Comparison of ENCODE assay signal across 16 cellular contexts in genomic region chr14:38567728-38568127, GRCh38.
DNase-seq lines count a peak whose midpoint lies in the region; ATAC-seq and TF ChIP-seq lines count a peak whose summit lies in the region.
"Had no signal": no experiment of that assay in that cellular context is flagged by ENCODE, and none has a peak within 500 bp of the region (broad histone marks: within the 10 kb centered on the region; RNA-seq: fewer than 3 reads in every experiment).

No MANE protein-coding gene starts in this region.

- no peaks in the 10 kb centered on the region for H4K20me1 ChIP-seq in BLaER1 treated with 17β-estradiol and CSF1 and Interleukin-3, amounts not matched to agents 10 nM and 100 nM
- H4K20me1 ChIP-seq in osteoblast (ENCODE audit: insufficient read depth, low read length) = no peaks in the 10 kb centered on the region

- peak; percentile 54 for ATAC-seq in omental fat pad (ENCODE audit: low FRiP score)
- ATAC-seq in GM18505 (IDR thresholded peaks at IDR 0.05; ENCODE audit: unreplicated experiment) = no peak
- ATAC-seq: HCT116 had no signal

- H2AFZ ChIP-seq in osteoblast (ENCODE audit: low read length) = no peak overlapping the region

- no peak for TF ChIP-seq CTCF in omental fat pad (IDR thresholded peaks at IDR 0.05)
- TF ChIP-seq CTCF in osteoblast (IDR thresholded peaks at IDR 0.05; ENCODE audit: extremely low read depth, low read depth, low read length) = no peak

- no peak overlapping the region for H3K4me3 ChIP-seq in BLaER1 treated with 17β-estradiol and CSF1 and Interleukin-3, amounts not matched to agents 10 nM and 100 nM
- H3K4me3 ChIP-seq in osteoblast (ENCODE audit: insufficient read depth, low read length) = no peak overlapping the region

- H3K4me2 ChIP-seq in BLaER1 treated with 17β-estradiol and CSF1 and Interleukin-3, amounts not matched to agents 10 nM and 100 nM = peak overlapping the region in 7 of 11 experiments; percentile 6 to 77 (median 18); a peak in 7 of 22 replicates
- no peak overlapping the region for H3K4me2 ChIP-seq in osteoblast (ENCODE audit: insufficient read depth, low read length)

- H3K79me2 ChIP-seq in osteoblast (ENCODE audit: insufficient read depth, low read length) = no peaks in the 10 kb centered on the region

- TF ChIP-seq POLR2A in GM18505 (IDR thresholded peaks at IDR 0.05; ENCODE audit: borderline replicate concordance, extremely low read depth, insufficient read depth, insufficient read length) = no peak

- DNase-seq in NCI-H446 treated with DMSO at 0.1 percent for 48 hours (lab: John Stamatoyannopoulos, UW) (peak; percentile 44), amniotic epithelial cell (ENCODE audit: low read depth) (peak; percentile 3), omental fat pad (ENCODE audit: low spot score) (no peak), SKM-1 (lab: John Stamatoyannopoulos, UW; ENCODE audit: unreplicated experiment) (no peak), NCI-H1105 (lab: John Stamatoyannopoulos, UW) (no peak), osteoblast (ENCODE audit: insufficient read length, low spot score, missing footprints) (no peak)
- DNase-seq: BE2C; CD4-positive, alpha-beta memory T cell; DMS79 treated with DMSO at 0.1 percent for 48 hours; GF-D8; GOT3; H7; KBM-7 had no signal

- peaks cover 0 to 45% (median 20%) of the 10 kb centered on the region in 11 experiments; a peak in 19 of 22 replicates for H3K9me3 ChIP-seq in BLaER1 treated with 17β-estradiol and CSF1 and Interleukin-3, amounts not matched to agents 10 nM and 100 nM (replicated peaks in 1 of 11)
- peaks cover 3% of the 10 kb centered on the region for H3K9me3 ChIP-seq in osteoblast (ENCODE audit: low read depth, low read length)
- H3K9me3 ChIP-seq: BE2C had no signal

- H3K36me3 ChIP-seq in BLaER1 treated with 17β-estradiol and CSF1 and Interleukin-3, amounts not matched to agents 10 nM and 100 nM = peaks cover 0 to 4% (median 0%) of the 10 kb centered on the region in 11 experiments; a peak in 1 of 22 replicates
- no peaks in the 10 kb centered on the region for H3K36me3 ChIP-seq in osteoblast (ENCODE audit: insufficient read depth, low read length)
- H3K36me3 ChIP-seq: BE2C had no signal

- H3K27me3 ChIP-seq in BLaER1 treated with 17β-estradiol and CSF1 and Interleukin-3, amounts not matched to agents 10 nM and 100 nM = no peaks in the 10 kb centered on the region
- no peaks in the 10 kb centered on the region for H3K27me3 ChIP-seq in osteoblast (ENCODE audit: insufficient read depth, low read length)
- H3K27me3 ChIP-seq: BE2C had no signal

- H3K9ac ChIP-seq in BLaER1 treated with 17β-estradiol and CSF1 and Interleukin-3, amounts not matched to agents 10 nM and 100 nM = no peak overlapping the region

- H3K27ac ChIP-seq in BLaER1 treated with 17β-estradiol and CSF1 and Interleukin-3, amounts not matched to agents 10 nM and 100 nM = peak overlapping the region in 2 of 11 experiments; percentile 16 to 50; a peak in 2 of 22 replicates
- no peak overlapping the region for H3K27ac ChIP-seq in osteoblast (ENCODE audit: low read depth, low read length)

- peaks cover 0 to 19% (median 11%) of the 10 kb centered on the region in 10 experiments; a peak in 14 of 20 replicates for H3K4me1 ChIP-seq in BLaER1 treated with 17β-estradiol and CSF1 and Interleukin-3, amounts not matched to agents 10 nM and 100 nM
- no peaks in the 10 kb centered on the region for H3K4me1 ChIP-seq in osteoblast (ENCODE audit: insufficient read depth, low read length)
- H3K4me1 ChIP-seq: BE2C had no signal

Comparison
In these comparisons a context has a peak if more than half of its experiments do, and no peak if none do; other contexts are left out.
1. DNase-seq: peak in NCI-H446 treated with DMSO at 0.1 percent for 48 hours (single experiment) and amniotic epithelial cell (single experiment); none in omental fat pad (single experiment), SKM-1 (single experiment), NCI-H1105 (single experiment) and osteoblast (single experiment).